In genomic region chr7:54664235-54665228, GRCh38 we compare ENCODE assay signal across 8 cellular contexts.
A peak's percentile ranks its signal among the peaks of the same experiment; 100 is the strongest.
DNase-seq lines count a peak whose midpoint lies in the region; ATAC-seq and TF ChIP-seq lines count a peak whose summit lies in the region.

No MANE protein-coding gene starts in this region.

- H4K8ac ChIP-seq in IMR-90 (ENCODE audit: low read depth in 2 of 2, low read length in 2 of 2) = no peak overlapping the region

- 2% methylated on average over 24 of the region's 62 CpGs; no CpG with 5 or more reads in 1 of the 2 experiments for WGBS in IMR-90 (ENCODE audit: extremely low coverage in 2 of 2, insufficient read length in 1 of 2), 2 experiments

- H4K20me1 ChIP-seq in IMR-90 (ENCODE audit: insufficient read depth, low read length) (no peaks in the 10 kb centered on the region), neural cell (ENCODE audit: insufficient read depth) (no peaks in the 10 kb centered on the region)

- in situ Hi-C loops in G401 (cut with HindIII; ENCODE audit: low sequenced_read_pairs) = no loop called here
- in situ Hi-C loops in IMR-90 (cut with MboI; ENCODE audit: low sequenced_read_pairs) = no loop called here

- no peak overlapping the region for H3K18ac ChIP-seq in IMR-90 (ENCODE audit: low read depth, low read length)

- peak; percentile 32 for DNase-seq in G401 (ENCODE audit: low spot score)
- peak; percentile 2 for DNase-seq in IMR-90
- peak; percentile 73 for DNase-seq in T1000 (lab: John Stamatoyannopoulos, UW)
- peak; percentile 1 for DNase-seq in fibroblast of pulmonary artery (ENCODE audit: low read depth)
- DNase-seq in stimulated activated naive CD4-positive, alpha-beta T cell treated with Interleukin-2 at 50 U/mL for 16 hours (lab: John Stamatoyannopoulos, UW) = no peak

- no peak overlapping the region for H3K4ac ChIP-seq in IMR-90 (ENCODE audit: low read depth, low read length)

- H3K36me3 ChIP-seq in IMR-90 (ENCODE audit: control insufficient read depth, insufficient read depth, low read length) = no peaks in the 10 kb centered on the region
- H3K36me3 ChIP-seq in neural cell (ENCODE audit: insufficient read depth, low read length) = no peaks in the 10 kb centered on the region

- no peak overlapping the region for H2BK15ac ChIP-seq in IMR-90 (ENCODE audit: low read depth, low read length)

- dilution Hi-C loops in IMR-90 (cut with HindIII; ENCODE audit: low sequenced_read_pairs, unreplicated experiment) = no loop called here

- no peak overlapping the region for H2BK20ac ChIP-seq in IMR-90 (ENCODE audit: low read depth, low read length)

- TF ChIP-seq RAD21 in IMR-90 (IDR thresholded peaks at IDR 0.05; ENCODE audit: low read length) (peak; percentile 25; the same call in 1 of the 2 replicates), neural cell (conservative IDR thresholded peaks at IDR 0.05) (peak; percentile 93)

- H3K14ac ChIP-seq in IMR-90 (replicated peaks; ENCODE audit: low read depth, low read length) = no peak overlapping the region

- no peak overlapping the region for H4K5ac ChIP-seq in IMR-90 (ENCODE audit: low read depth, low read length)

- POLR2A ChIA-PET in IMR-90 (lab: Charles Lee; ENCODE audit: unreplicated experiment) = no interaction called here

- H3K9me1 ChIP-seq in IMR-90 (ENCODE audit: insufficient read depth, low read length) = no peaks in the 10 kb centered on the region

- no peak overlapping the region for H2AK5ac ChIP-seq in IMR-90 (ENCODE audit: low read depth, low read length)

- CTCF ChIA-PET in IMR-90 (lab: Yijun Ruan, JAX) = no interaction called here

- H3F3A ChIP-seq in neural cell (ENCODE audit: insufficient read depth, low read length, poor library complexity, severe bottlenecking) = no peaks in the 10 kb centered on the region

- intact Hi-C loops in IMR-90 (cut with micrococcal nuclease) = no loop called here

- H2AK9ac ChIP-seq in IMR-90 (replicated peaks; ENCODE audit: low read depth, low read length, poor library complexity) = no peak overlapping the region

- TF ChIP-seq POLR2A in IMR-90 (IDR thresholded peaks at IDR 0.05; ENCODE audit: low read depth, low read length) = no peak

- no peak overlapping the region for H3K56ac ChIP-seq in IMR-90 (ENCODE audit: extremely low read depth, insufficient read depth, low read length)

- TF ChIP-seq EP300 in neural cell (conservative IDR thresholded peaks at IDR 0.05; ENCODE audit: poor library complexity, severe bottlenecking) = peak; percentile 25

- no peaks in the 10 kb centered on the region for H3K79me2 ChIP-seq in neural cell (replicated peaks; ENCODE audit: insufficient read depth, low read length)

- H3K27ac ChIP-seq in IMR-90 (ENCODE audit: insufficient read depth, low read length) (no peak overlapping the region), neural cell (ENCODE audit: low read length) (no peak overlapping the region)

- H2BK5ac ChIP-seq in IMR-90 (ENCODE audit: low read depth, low read length, poor library complexity, severe bottlenecking) = no peak overlapping the region

- H3K4me3 ChIP-seq in IMR-90 (ENCODE audit: insufficient read depth, low read depth, low read length) (no peak overlapping the region), fibroblast of pulmonary artery (replicated peaks; ENCODE audit: low read depth, low read length) (no peak overlapping the region), neural cell (ENCODE audit: low read length) (peak overlapping the region; percentile 72)

- H2BK120ac ChIP-seq in IMR-90 (ENCODE audit: low read depth, low read length) = no peak overlapping the region

- H3K4me2 ChIP-seq in IMR-90 (ENCODE audit: low read depth, low read length) (no peak overlapping the region; the same call in 1 of the 2 replicates), neural cell (ENCODE audit: low read length) (peak overlapping the region; percentile 64)

- H3K27me3 ChIP-seq in IMR-90 (ENCODE audit: control insufficient read depth, insufficient read depth, low read length) (peaks cover 19% of the 10 kb centered on the region), neural cell (ENCODE audit: insufficient read depth, low read depth, low read length) (no peaks in the 10 kb centered on the region)

- H3K79me1 ChIP-seq in IMR-90 (ENCODE audit: low read depth in 1 of 2, low read length in 2 of 2) = no peaks in the 10 kb centered on the region

- BruUV-seq in IMR-90 (replicated peaks; lab: Mats Ljungman, UMichigan) = no TSS peak

- no peaks in the 10 kb centered on the region for H3K9me2 ChIP-seq in neural cell (ENCODE audit: insufficient read depth, low read length)

- H2AFZ ChIP-seq in IMR-90 (replicated peaks; ENCODE audit: low read length, poor library complexity) (peak overlapping the region; percentile 84), neural cell (ENCODE audit: low read depth, low read length) (peak overlapping the region; percentile 46)

- no peak overlapping the region for H3K23ac ChIP-seq in IMR-90 (ENCODE audit: low read depth, low read length)

- peak; percentile 20; the same call in 1 of the 2 replicates for TF ChIP-seq CTCF in IMR-90 (conservative IDR thresholded peaks at IDR 0.05; ENCODE audit: low read depth, low read length)
- TF ChIP-seq CTCF in fibroblast of pulmonary artery (IDR thresholded peaks at IDR 0.05; ENCODE audit: low read length, missing control alignments) = peak; percentile 2
- peak; percentile 91 for TF ChIP-seq CTCF in neural cell (IDR thresholded peaks at IDR 0.05; ENCODE audit: poor library complexity, severe bottlenecking)

- no peaks in the 10 kb centered on the region for H3K9me3 ChIP-seq in IMR-90 (ENCODE audit: control insufficient read depth, insufficient read depth, low read length)
- H3K9me3 ChIP-seq in neural cell (ENCODE audit: low read length) = peaks cover 7% of the 10 kb centered on the region

- ATAC-seq in GM21381 (IDR thresholded peaks at IDR 0.05; ENCODE audit: unreplicated experiment) (peak; percentile 85), IMR-90 (ENCODE audit: low read depth) (peak; percentile 96), HG03025 (IDR thresholded peaks at IDR 0.05; ENCODE audit: low FRiP score, unreplicated experiment) (no peak)

- no peak overlapping the region for H3K9ac ChIP-seq in IMR-90 (ENCODE audit: low read depth, low read length)
- peak overlapping the region; percentile 69 for H3K9ac ChIP-seq in neural cell (ENCODE audit: low read length)

- no peaks in the 10 kb centered on the region for H3K4me1 ChIP-seq in IMR-90 (ENCODE audit: control insufficient read depth, insufficient read depth, low read length)

- no peak overlapping the region for H4K91ac ChIP-seq in IMR-90 (ENCODE audit: insufficient read depth, low read depth, low read length)

TF ChIP-seq in IMR-90, 13 proteins besides CTCF, POLR2A, EP300 and RAD21 (continues in another document):
- TF ChIP-seq MAFK (IDR thresholded peaks at IDR 0.05; ENCODE audit: low read depth, low read length) (no peak), CEBPB (IDR thresholded peaks at IDR 0.05; ENCODE audit: low read depth, low read length) (no peak), RFX5 (IDR thresholded peaks at IDR 0.05; ENCODE audit: low read depth, low read length) (no peak), FOS (IDR thresholded peaks at IDR 0.05; ENCODE audit: low read depth, low read length) (no peak), RCOR1 (IDR thresholded peaks at IDR 0.05; ENCODE audit: insufficient replicate concordance, low read length) (no peak), MAZ (IDR thresholded peaks at IDR 0.05; ENCODE audit: borderline replicate concordance, low read depth, low read length) (no peak), NFE2L2 (IDR thresholded peaks at IDR 0.05; ENCODE audit: low read depth, low read length) (no peak), CHD1 (IDR thresholded peaks at IDR 0.05; ENCODE audit: low read depth, low read length) (no peak), SMC3 (IDR thresholded peaks at IDR 0.05; ENCODE audit: low read depth, low read length) (no peak)
- TF ChIP-seq, protein P1, sequence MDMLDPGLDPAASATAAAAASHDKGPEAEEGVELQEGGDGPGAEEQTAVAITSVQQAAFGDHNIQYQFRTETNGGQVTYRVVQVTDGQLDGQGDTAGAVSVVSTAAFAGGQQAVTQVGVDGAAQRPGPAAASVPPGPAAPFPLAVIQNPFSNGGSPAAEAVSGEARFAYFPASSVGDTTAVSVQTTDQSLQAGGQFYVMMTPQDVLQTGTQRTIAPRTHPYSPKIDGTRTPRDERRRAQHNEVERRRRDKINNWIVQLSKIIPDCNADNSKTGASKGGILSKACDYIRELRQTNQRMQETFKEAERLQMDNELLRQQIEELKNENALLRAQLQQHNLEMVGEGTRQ (IDR thresholded peaks at IDR 0.05; ENCODE audit: low read depth, low read length) = no peak

TF ChIP-seq in neural cell, 6 proteins besides CTCF, POLR2A, EP300 and RAD21:
- TF ChIP-seq TAF1 (IDR thresholded peaks at IDR 0.05; ENCODE audit: low read depth) (no peak), MXI1 (conservative IDR thresholded peaks at IDR 0.05; ENCODE audit: poor library complexity, severe bottlenecking) (peak; percentile 34), POLR2AphosphoS5 (IDR thresholded peaks at IDR 0.05) (peak; percentile 16), SMC3 (conservative IDR thresholded peaks at IDR 0.05; ENCODE audit: poor library complexity) (peak; percentile 96)

Comparison
In these comparisons a context has a peak if more than half of its experiments do, and no peak if none do; other contexts are left out.
1. CTCF ChIP-seq: peak in every context shown above with its lines; median percentile 91 in neural cell; 20 in IMR-90; 2 in fibroblast of pulmonary artery.